ENCODE assay signal across 8 cellular contexts in genomic region chr11:30322826-30323710, GRCh38. TPM values are rescaled to one million over a fixed set of nuclear protein-coding genes. Genes with fewer than 3 reads are reported as not detected.
A peak's percentile ranks its signal among the peaks of the same experiment; 100 is the strongest.
DNase-seq lines count a peak whose midpoint lies in the region; ATAC-seq and TF ChIP-seq lines count a peak whose summit lies in the region.

Gene ARL14EP (plus strand): TSS chr11:30323104. CDS start chr11:30330949, 7,845 bp downstream.

- peak; percentile 93 for DNase-seq in GM12864 (ENCODE audit: low read depth)
- DNase-seq in NCI-H1417 (lab: John Stamatoyannopoulos, UW), result peak; percentile 95 to 98 (median 98)
- peak; percentile 96 for DNase-seq in SW480 (ENCODE audit: low spot score)
- peak; percentile 87 for DNase-seq in activated naive CD8-positive, alpha-beta T cell treated with anti-CD3 and anti-CD28 coated beads, Interleukin-2, amount 50 U/mL, for 24 hours
- DNase-seq in Right ventricle myocardium superior, result peak; percentile 95
- DNase-seq in tibial nerve (ENCODE audit: low spot score in 2 of 2), result peak; percentile 81 to 87

- intact Hi-C loops in Right ventricle myocardium superior (cut with DNase I), result no loop called here

- H3K27me3 Mint-ChIP-seq in activated naive CD8-positive, alpha-beta T cell treated with anti-CD3 and anti-CD28 coated beads, Interleukin-2, amount 50 U/mL, for 24 hours, result peaks cover 8% of the 10 kb centered on the region

- TF ChIP-seq CTCF in GM12864 (IDR thresholded peaks at IDR 0.05; ENCODE audit: low read depth, low read length, missing control alignments) (no peak), parathyroid adenoma (IDR thresholded peaks at IDR 0.05) (no peak), tibial nerve (IDR thresholded peaks at IDR 0.05) (peak in 2 of 5 experiments; percentile 16 to 35)

- peak within 1 kb of the TSS; percentile 100 for H3K4me3 Mint-ChIP-seq in activated naive CD8-positive, alpha-beta T cell treated with anti-CD3 and anti-CD28 coated beads, Interleukin-2, amount 50 U/mL, for 24 hours

- peak within 1 kb of the TSS; percentile 84 for H3K27ac ChIP-seq in parathyroid adenoma
- H3K27ac ChIP-seq in tibial nerve, result peak within 1 kb of the TSS; percentile 59 to 90 (median 81)

- H3K4me1 ChIP-seq in parathyroid adenoma (peaks cover 16% of the 10 kb centered on the region), tibial nerve (peaks cover 0 to 45% (median 17%) of the 10 kb centered on the region in 4 donors)

- H3K27me3 ChIP-seq in parathyroid adenoma (ENCODE audit: control insufficient read depth, insufficient read depth, low read length), result no peaks in the 10 kb centered on the region
- no peaks in the 10 kb centered on the region for H3K27me3 ChIP-seq in tibial nerve

- ATAC-seq in HG02759 (IDR thresholded peaks at IDR 0.05; ENCODE audit: unreplicated experiment) (peak; percentile 98), Right ventricle myocardium superior (ENCODE audit: poor library complexity) (peak; percentile 99)
- ATAC-seq in activated naive CD8-positive, alpha-beta T cell treated with anti-CD3 and anti-CD28 coated beads, Interleukin-2, amount 50 U/mL, for 24 hours, result peak; percentile 97

- peak within 1 kb of the TSS; percentile 100 for H3K27ac Mint-ChIP-seq in activated naive CD8-positive, alpha-beta T cell treated with anti-CD3 and anti-CD28 coated beads, Interleukin-2, amount 50 U/mL, for 24 hours

- peak within 1 kb of the TSS; percentile 80 for H2AFZ ChIP-seq in parathyroid adenoma

- no peaks in the 10 kb centered on the region for H3K9me3 Mint-ChIP-seq in activated naive CD8-positive, alpha-beta T cell treated with anti-CD3 and anti-CD28 coated beads, Interleukin-2, amount 50 U/mL, for 24 hours

- 1% methylated on average over 49 to 51 of the region's 51 CpGs for WGBS in tibial nerve, 2 donors

- H3K9ac ChIP-seq in parathyroid adenoma, result peak within 1 kb of the TSS; percentile 84

- H3K9me3 ChIP-seq in parathyroid adenoma (ENCODE audit: control insufficient read depth, low read length) (no peaks in the 10 kb centered on the region), tibial nerve (no peaks in the 10 kb centered on the region)

- H3K36me3 ChIP-seq in parathyroid adenoma (ENCODE audit: control insufficient read depth, insufficient read depth, low read length) (no peaks in the 10 kb centered on the region), tibial nerve (no peaks in the 10 kb centered on the region)

- H3K4me2 ChIP-seq in parathyroid adenoma (ENCODE audit: low read length), result peak within 1 kb of the TSS; percentile 55

- H3K79me2 ChIP-seq in parathyroid adenoma, result peaks cover 5% of the 10 kb centered on the region

- H3K36me3 Mint-ChIP-seq in activated naive CD8-positive, alpha-beta T cell treated with anti-CD3 and anti-CD28 coated beads, Interleukin-2, amount 50 U/mL, for 24 hours (ENCODE audit: low read depth), result peaks cover 14% of the 10 kb centered on the region

- peak; percentile 57 to 65 for TF ChIP-seq POLR2A in tibial nerve (IDR thresholded peaks at IDR 0.05)

- peak within 1 kb of the TSS; percentile 72 for H3K4me3 ChIP-seq in GM12864 (ENCODE audit: low read depth, low read length)
- H3K4me3 ChIP-seq in parathyroid adenoma (ENCODE audit: low read depth, low read length), result peak within 1 kb of the TSS; percentile 80
- peak within 1 kb of the TSS; percentile 62 to 74 (median 68) for H3K4me3 ChIP-seq in tibial nerve

- TF ChIP-seq EP300 in tibial nerve (IDR thresholded peaks at IDR 0.05), result peak in 1 of 2 donors; percentile 93

- H3K4me1 Mint-ChIP-seq in activated naive CD8-positive, alpha-beta T cell treated with anti-CD3 and anti-CD28 coated beads, Interleukin-2, amount 50 U/mL, for 24 hours, result peaks cover 49% of the 10 kb centered on the region

RNA-seq across cellular contexts. Expression of gene ARL14EP, which starts in this region (rescaled TPM):
- total RNA-seq in Right ventricle myocardium superior (35.5 TPM), tibial nerve (10 to 100 TPM; 12.1 to 20.8 (median 16.1) TPM)

Comparison
In these comparisons a context has a peak if more than half of its experiments do, and no peak if none do; other contexts are left out.
1. Peak in every context shown above with its lines: DNase-seq, ATAC-seq, H3K4me3 ChIP-seq and H3K27ac ChIP-seq.